Comparison of ENCODE assay signal across 9 cellular contexts in genomic region chr6:44254201-44254956, GRCh38. TPM values are rescaled to one million over a fixed set of nuclear protein-coding genes. Genes with fewer than 3 reads are reported as not detected.
DNase-seq lines count a peak whose midpoint lies in the region; ATAC-seq lines count a peak whose summit lies in the region.
"Had no signal": no experiment of that assay in that cellular context is flagged by ENCODE, and none has a peak within 500 bp of the region (broad histone marks: within the 10 kb centered on the region; RNA-seq: fewer than 3 reads in every experiment).

No MANE protein-coding gene starts in this region.

- peak overlapping the region in 1 of 2 donors; percentile 76 for H3K4me3 Mint-ChIP-seq in effector memory CD8-positive, alpha-beta T cell

- in situ Hi-C loops in SK-MEL-5 (cut with HindIII; ENCODE audit: low pct_unique_long_range_greater_than_20kb, low sequenced_read_pairs) = no loop called here

- H3K36me3 Mint-ChIP-seq in effector memory CD8-positive, alpha-beta T cell (ENCODE audit: insufficient read depth) = peaks cover 94% of the 10 kb centered on the region

- H3K4me1 Mint-ChIP-seq in effector memory CD8-positive, alpha-beta T cell (ENCODE audit: low read depth in 2 of 2) = peaks cover 58 to 62% of the 10 kb centered on the region in 2 donors

- H3K9me3 Mint-ChIP-seq in effector memory CD8-positive, alpha-beta T cell = no peaks in the 10 kb centered on the region

- peak overlapping the region; percentile 79 to 83 for H3K27ac Mint-ChIP-seq in effector memory CD8-positive, alpha-beta T cell

- no peak for ATAC-seq in effector memory CD8-positive, alpha-beta T cell (replicated peaks)
- ATAC-seq in GM18873 (IDR thresholded peaks at IDR 0.05; ENCODE audit: low FRiP score, unreplicated experiment) (no peak), GM21737 (IDR thresholded peaks at IDR 0.05; ENCODE audit: unreplicated experiment) (no peak), GM21447 (IDR thresholded peaks at IDR 0.05; ENCODE audit: unreplicated experiment) (no peak)

- no peaks in the 10 kb centered on the region for H3K27me3 Mint-ChIP-seq in effector memory CD8-positive, alpha-beta T cell

- peak; percentile 85 for DNase-seq in activated CD8-positive, alpha-beta memory T cell treated with anti-CD3 and anti-CD28 coated beads, Interleukin-2, amount 50 U/mL, for 48 hours
- DNase-seq in activated CD8-positive, alpha-beta memory T cell treated with anti-CD3 and anti-CD28 coated beads for 24 hours = no peak
- peak; percentile 40 for DNase-seq in SK-MEL-5 (ENCODE audit: low read depth, low spot score)
- DNase-seq in effector memory CD8-positive, alpha-beta T cell = no peak
- DNase-seq in stimulated activated CD8-positive, alpha-beta memory T cell treated with anti-CD3 and anti-CD28 coated beads, Interleukin-4, amount 100 ng/mL, for 48 hours = peak; percentile 63

RNA-seq across cellular contexts. Expression of gene SLC35B2, which starts 2.9 kb away (rescaled TPM):
- 334 and 361 TPM in 2 replicates for total RNA-seq in SK-MEL-5 (2014; rRNA removed; shearing (Covaris generic))
- 481 and 517 TPM in 2 replicates for polyA plus RNA-seq in SK-MEL-5 (2015; cell fraction: cytosol; rRNA removed)
- polyA plus RNA-seq in SK-MEL-5 (2015; cell fraction: nucleus; rRNA removed) = 123 and 129 TPM in 2 replicates

RNA-seq across cellular contexts. Expression of gene HSP90AB1, which starts 7.5 kb away (rescaled TPM):
- total RNA-seq in SK-MEL-5 (2014; rRNA removed; shearing (Covaris generic)) = 1,764 and 1,784 TPM in 2 replicates
- polyA plus RNA-seq in SK-MEL-5 (2015; cell fraction: cytosol; rRNA removed) = 1,325 and 1,525 TPM in 2 replicates
- 608 and 680 TPM in 2 replicates for polyA plus RNA-seq in SK-MEL-5 (2015; cell fraction: nucleus; rRNA removed)

RNA-seq across cellular contexts. Expression of gene NFKBIE, which starts 11.0 kb away (rescaled TPM):
- total RNA-seq in SK-MEL-5 (2014; rRNA removed; shearing (Covaris generic)) = 11.6 and 12.5 TPM in 2 replicates
- 13.1 and 18.3 TPM in 2 replicates for polyA plus RNA-seq in SK-MEL-5 (2015; cell fraction: cytosol; rRNA removed)
- 7.1 and 15.4 TPM in 2 replicates for polyA plus RNA-seq in SK-MEL-5 (2015; cell fraction: nucleus; rRNA removed)

RNA-seq across cellular contexts. Expression of gene TMEM151B, which starts 15.9 kb away (rescaled TPM):
- 0.05 and 0.16 TPM in 2 replicates for total RNA-seq in SK-MEL-5 (2014; rRNA removed; shearing (Covaris generic))
- polyA plus RNA-seq in SK-MEL-5 (2015; cell fraction: cytosol; rRNA removed) = 0.05 and 0.29 TPM in 2 replicates
- 0.14 and 0.15 TPM in 2 replicates for polyA plus RNA-seq in SK-MEL-5 (2015; cell fraction: nucleus; rRNA removed)
- total RNA-seq: aorta had no signal
- polyA plus RNA-seq: aorta had no signal

RNA-seq across cellular contexts. Expression of gene SLC29A1, which starts 31.0 kb away (rescaled TPM):
- total RNA-seq in SK-MEL-5 (2014; rRNA removed; shearing (Covaris generic)) = 8.6 and 9.3 TPM in 2 replicates
- 30.6 and 38.5 TPM in 2 replicates for polyA plus RNA-seq in SK-MEL-5 (2015; cell fraction: cytosol; rRNA removed)
- polyA plus RNA-seq in SK-MEL-5 (2015; cell fraction: nucleus; rRNA removed) = 97.8 and 99.2 TPM in 2 replicates

Comparison
In these comparisons a context has a peak if more than half of its experiments do, and no peak if none do; other contexts are left out.
1. DNase-seq: peak in activated CD8-positive, alpha-beta memory T cell treated with anti-CD3 and anti-CD28 coated beads, Interleukin-2, amount 50 U/mL, for 48 hours (single experiment), SK-MEL-5 (single experiment) and stimulated activated CD8-positive, alpha-beta memory T cell treated with anti-CD3 and anti-CD28 coated beads, Interleukin-4, amount 100 ng/mL, for 48 hours (single experiment); none in activated CD8-positive, alpha-beta memory T cell treated with anti-CD3 and anti-CD28 coated beads for 24 hours (single experiment) and effector memory CD8-positive, alpha-beta T cell (0 of 3).